Comparison of ENCODE assay signal across 8 cellular contexts in genomic region chr7:48154792-48155413, GRCh38. TPM values are rescaled to one million over a fixed set of nuclear protein-coding genes. Genes with fewer than 3 reads are reported as not detected.
DNase-seq lines count a peak whose midpoint lies in the region; ATAC-seq and TF ChIP-seq lines count a peak whose summit lies in the region.

No MANE protein-coding gene starts in this region.

- POLR2A ChIA-PET in HEK293T (lab: Yijun Ruan, JAX) (no interaction called here), RWPE1 (lab: Yijun Ruan, JAX; ENCODE audit: low non-redundant PET) (no interaction called here)
- POLR2A ChIA-PET in naive thymus-derived CD4-positive, alpha-beta T cell (lab: Charles Lee): no interaction called here

- DNase-seq in activated T-cell treated with anti-CD3 and anti-CD28 coated beads for 1 hour (ENCODE audit: low read depth): peak; percentile 19
- DNase-seq in activated T-cell treated with anti-CD3 and anti-CD28 coated beads for 4 hours: no peak
- peak; percentile 42 for DNase-seq in HEK293T (ENCODE audit: extremely low spot score)
- DNase-seq in RWPE1 (ENCODE audit: low spot score): peak; percentile 53
- peak; percentile 64 to 69 for DNase-seq in cardiac fibroblast (ENCODE audit: low read depth in 2 of 2)
- peak in 7 of 9 donors; percentile 4 to 29 (median 13) for DNase-seq in naive thymus-derived CD4-positive, alpha-beta T cell
- no peak for DNase-seq in COR-L47 (lab: John Stamatoyannopoulos, UW)

- H3K36me3 Mint-ChIP-seq in naive thymus-derived CD4-positive, alpha-beta T cell: peaks cover 0 to 4% (median 0%) of the 10 kb centered on the region in 5 donors

- no peaks in the 10 kb centered on the region for H3K4me1 ChIP-seq in naive thymus-derived CD4-positive, alpha-beta T cell (ENCODE audit: control insufficient read depth in 2 of 2, insufficient read depth in 2 of 2, low read length in 2 of 2)

- H3K27ac Mint-ChIP-seq in naive thymus-derived CD4-positive, alpha-beta T cell: no peak overlapping the region

- TF ChIP-seq CTCF in RWPE1 (conservative IDR thresholded peaks at IDR 0.05; ENCODE audit: low read depth): peak; percentile 69
- peak; percentile 78 for TF ChIP-seq CTCF in cardiac fibroblast (IDR thresholded peaks at IDR 0.05; ENCODE audit: low read depth, low read length)

- peaks cover 10 to 32% (median 30%) of the 10 kb centered on the region in 5 donors for H3K27me3 Mint-ChIP-seq in naive thymus-derived CD4-positive, alpha-beta T cell

- H3K9me3 ChIP-seq in naive thymus-derived CD4-positive, alpha-beta T cell (ENCODE audit: control insufficient read depth in 2 of 3, low read length in 3 of 3): no peaks in the 10 kb centered on the region

- CTCF ChIA-PET in HEK293T (lab: Yijun Ruan, JAX): interaction anchor here (0.5 to 1.3 kb wide), 8 partner anchors 8 to 368 kb away, joined by 3 to 11 read pairs (median 3); no protein-coding TSS in a partner anchor
- CTCF ChIA-PET in RWPE1 (lab: Yijun Ruan, JAX): interaction anchor here (0.6 to 1.8 kb wide), 16 partner anchors 10 to 1698 kb away, joined by 3 to 44 read pairs (median 5); no protein-coding TSS in a partner anchor
- CTCF ChIA-PET in naive thymus-derived CD4-positive, alpha-beta T cell (lab: Charles Lee): interaction anchor here (1.1 to 2.2 kb wide), 2 partner anchors 207 to 210 kb away, joined by 4 to 14 read pairs; partner anchors contain the start of gene PKD1L1

- intact Hi-C loops in naive thymus-derived CD4-positive, alpha-beta T cell (cut with micrococcal nuclease): loop anchor here (1.0 to 2.0 kb wide), 3 partner anchors 44 to 210 kb away; no protein-coding TSS in a partner anchor

- H3K4me3 Mint-ChIP-seq in naive thymus-derived CD4-positive, alpha-beta T cell: no peak overlapping the region

- no peaks in the 10 kb centered on the region for H3K27me3 ChIP-seq in naive thymus-derived CD4-positive, alpha-beta T cell (ENCODE audit: control insufficient read depth in 2 of 2, insufficient read depth in 2 of 2, low read length in 2 of 2)

- no peaks in the 10 kb centered on the region for H3K4me1 Mint-ChIP-seq in naive thymus-derived CD4-positive, alpha-beta T cell

- no peak overlapping the region for H3K4me3 ChIP-seq in cardiac fibroblast (replicated peaks in 1 of 2; ENCODE audit: low read depth in 2 of 2, low read length in 2 of 2)
- no peak overlapping the region for H3K4me3 ChIP-seq in naive thymus-derived CD4-positive, alpha-beta T cell (ENCODE audit: low read length)

- no peak overlapping the region for H3K27ac ChIP-seq in RWPE1
- H3K27ac ChIP-seq in naive thymus-derived CD4-positive, alpha-beta T cell (ENCODE audit: low read depth, low read length): no peak overlapping the region

- no peaks in the 10 kb centered on the region for H3K36me3 ChIP-seq in naive thymus-derived CD4-positive, alpha-beta T cell (ENCODE audit: control insufficient read depth in 2 of 3, insufficient read depth in 3 of 3, low read length in 3 of 3)

- peaks cover 0 to 18% (median 5%) of the 10 kb centered on the region in 11 donors for H3K9me3 Mint-ChIP-seq in naive thymus-derived CD4-positive, alpha-beta T cell

- ATAC-seq in naive thymus-derived CD4-positive, alpha-beta T cell: peak; percentile 60
- no peak for ATAC-seq in HG03457 (IDR thresholded peaks at IDR 0.05; ENCODE audit: unreplicated experiment)

TF ChIP-seq in HEK293T, 16 proteins besides CTCF, POLR2A, EP300 and RAD21:
- TF ChIP-seq SUZ12 (IDR thresholded peaks at IDR 0.05): no peak
- no peak for TF ChIP-seq ZNF384 (IDR thresholded peaks at IDR 0.05)
- no peak for TF ChIP-seq NFRKB (IDR thresholded peaks at IDR 0.05)
- no peak for TF ChIP-seq TARDBP (IDR thresholded peaks at IDR 0.05)
- TF ChIP-seq FOXM1 (IDR thresholded peaks at IDR 0.05; ENCODE audit: borderline replicate concordance): no peak
- TF ChIP-seq FOXA1 (IDR thresholded peaks at IDR 0.05): no peak
- TF ChIP-seq HDGF (IDR thresholded peaks at IDR 0.05; ENCODE audit: borderline replicate concordance): no peak
- no peak for TF ChIP-seq LEF1 (IDR thresholded peaks at IDR 0.05; ENCODE audit: borderline replicate concordance)
- no peak for TF ChIP-seq PKNOX1 (IDR thresholded peaks at IDR 0.05)

RNA-seq across cellular contexts. Expression of gene ABCA13, which starts 16.4 kb away (rescaled TPM):
- under 1 TPM in 2 of 5 experiments, not detected in 3; 0.11 to 0.42 TPM for total RNA-seq in naive thymus-derived CD4-positive, alpha-beta T cell
- not detected for polyA plus RNA-seq in naive thymus-derived CD4-positive, alpha-beta T cell

Comparison
In these comparisons a context has a peak if more than half of its experiments do, and no peak if none do; other contexts are left out.
1. DNase-seq: peak in activated T-cell treated with anti-CD3 and anti-CD28 coated beads for 1 hour (single experiment), HEK293T (single experiment), RWPE1 (single experiment), cardiac fibroblast (2 of 2) and naive thymus-derived CD4-positive, alpha-beta T cell (7 of 9); none in activated T-cell treated with anti-CD3 and anti-CD28 coated beads for 4 hours (single experiment) and COR-L47 (single experiment).